ENCODE assay signal across 17 cellular contexts in genomic region chr7:83072576-83073517, GRCh38.
A peak's percentile ranks its signal among the peaks of the same experiment; 100 is the strongest.
DNase-seq lines count a peak whose midpoint lies in the region; ATAC-seq and TF ChIP-seq lines count a peak whose summit lies in the region.
"Had no signal": no experiment of that assay in that cellular context is flagged by ENCODE, and none has a peak within 500 bp of the region (broad histone marks: within the 10 kb centered on the region; RNA-seq: fewer than 3 reads in every experiment).

No MANE protein-coding gene starts in this region.

- no peaks in the 10 kb centered on the region for H3K27me3 Mint-ChIP-seq in progenitor cell of endocrine pancreas
- H3K27me3 Mint-ChIP-seq: activated CD4-positive, alpha-beta T cell treated with anti-CD3 and anti-CD28 coated beads, Interleukin-2, amount 10 ng/mL, durations not matched to agents 24 days and 14 days had no signal

- H3K4me3 Mint-ChIP-seq in progenitor cell of endocrine pancreas (ENCODE audit: low read depth) = no peak overlapping the region
- H3K4me3 Mint-ChIP-seq: activated CD4-positive, alpha-beta T cell treated with anti-CD3 and anti-CD28 coated beads, Interleukin-2, amount 10 ng/mL, durations not matched to agents 24 days and 14 days; activated T-cell treated with anti-CD3 and anti-CD28 coated beads, Interleukin-2, amount 50 U/mL, for 72 hours; T-helper 1 cell treated with Interleukin-12 subunit alpha and Interleukin-12 subunit beta and Interleukin-4 antibody, amounts not matched to agents 30 μg/mL and 1 μg/mL, for 36 hours had no signal

- no peaks in the 10 kb centered on the region for H3K36me3 Mint-ChIP-seq in progenitor cell of endocrine pancreas (ENCODE audit: insufficient read depth)

- no peak for ATAC-seq in GM21526 (IDR thresholded peaks at IDR 0.05; ENCODE audit: low FRiP score, unreplicated experiment)
- ATAC-seq: activated T-cell treated with anti-CD3 and anti-CD28 coated beads, Interleukin-2, amount 50 U/mL, for 72 hours; K562; upper lobe of right lung had no signal

- DNase-seq in NCI-H1694 treated with DMSO at 0.1 percent for 48 hours (lab: John Stamatoyannopoulos, UW) (peak; percentile 7), NCI-H1694 (lab: John Stamatoyannopoulos, UW) (no peak), NCI-H2081 (lab: John Stamatoyannopoulos, UW) (peak; percentile 20 to 40), T47D (ENCODE audit: low read depth in 1 of 2, low spot score in 1 of 2) (peak; percentile 8 to 50), progenitor cell of endocrine pancreas (ENCODE audit: low spot score, unreplicated experiment) (no peak), hippocampal formation (lab: John Stamatoyannopoulos, UW) (no peak), C1 segment of cervical spinal cord (lab: John Stamatoyannopoulos, UW) (no peak)
- DNase-seq: activated CD4-positive, alpha-beta T cell treated with anti-CD3 and anti-CD28 coated beads, Interleukin-2, amount 10 ng/mL, durations not matched to agents 24 days and 14 days; activated T-cell treated with anti-CD3 and anti-CD28 coated beads, Interleukin-2, amount 50 U/mL, for 72 hours; EL; kidney glomerular epithelial cell; NCI-H2227 treated with DMSO at 0.1 percent for 48 hours; stimulated activated CD4-positive, alpha-beta T cell treated with anti-CD3 and anti-CD28 coated beads, Interleukin-2, amount 100 ng/mL, for 24 hours; upper lobe of right lung had no signal

- peaks cover 2% of the 10 kb centered on the region for H3K4me1 Mint-ChIP-seq in progenitor cell of endocrine pancreas (ENCODE audit: low read depth)
- H3K4me1 Mint-ChIP-seq: activated CD4-positive, alpha-beta T cell treated with anti-CD3 and anti-CD28 coated beads, Interleukin-2, amount 10 ng/mL, durations not matched to agents 24 days and 14 days had no signal

- no peaks in the 10 kb centered on the region for H3K9me3 Mint-ChIP-seq in progenitor cell of endocrine pancreas (ENCODE audit: low read depth)
- H3K9me3 Mint-ChIP-seq: activated CD4-positive, alpha-beta T cell treated with anti-CD3 and anti-CD28 coated beads, Interleukin-2, amount 10 ng/mL, durations not matched to agents 24 days and 14 days had no signal

- peak; percentile 33 for TF ChIP-seq CTCF in progenitor cell of endocrine pancreas (IDR thresholded peaks at IDR 0.05; ENCODE audit: unreplicated experiment)

- in situ Hi-C loops in T47D (cut with HindIII; ENCODE audit: low pct_unique_long_range_greater_than_20kb, low sequenced_read_pairs) = no loop called here

- no peak overlapping the region for H3K27ac Mint-ChIP-seq in progenitor cell of endocrine pancreas
- H3K27ac Mint-ChIP-seq: activated CD4-positive, alpha-beta T cell treated with anti-CD3 and anti-CD28 coated beads, Interleukin-2, amount 10 ng/mL, durations not matched to agents 24 days and 14 days; activated T-cell treated with anti-CD3 and anti-CD28 coated beads, Interleukin-2, amount 50 U/mL, for 72 hours; T-helper 1 cell treated with Interleukin-12 subunit alpha and Interleukin-12 subunit beta and Interleukin-4 antibody, amounts not matched to agents 30 μg/mL and 1 μg/mL, for 36 hours had no signal

Comparison
In these comparisons a context has a peak if more than half of its experiments do, and no peak if none do; other contexts are left out.
1. DNase-seq: peak in NCI-H1694 treated with DMSO at 0.1 percent for 48 hours (single experiment), NCI-H2081 (2 of 2) and T47D (2 of 2); none in NCI-H1694 (single experiment), progenitor cell of endocrine pancreas (single experiment), hippocampal formation (0 of 2) and C1 segment of cervical spinal cord (0 of 14).